In genomic region chr2:189952536-189953109, GRCh38 we compare ENCODE assay signal across 12 cellular contexts.
DNase-seq lines count a peak whose midpoint lies in the region; ATAC-seq and TF ChIP-seq lines count a peak whose summit lies in the region.
"Had no signal": no experiment of that assay in that cellular context is flagged by ENCODE, and none has a peak within 500 bp of the region (broad histone marks: within the 10 kb centered on the region; RNA-seq: fewer than 3 reads in every experiment).

No MANE protein-coding gene starts in this region.

- H3K27ac Mint-ChIP-seq in stimulated activated memory B cell treated with anti-CD40 and anti-IgM and Interleukin-4, amounts not matched to agents 10 μg/mL and 1 μg/mL and 100 μg/mL, for 72 hours, result no peak overlapping the region
- no peak overlapping the region for H3K27ac Mint-ChIP-seq in activated CD8-positive, alpha-beta T cell treated with anti-CD3 and anti-CD28 coated beads for 36 hours
- H3K27ac Mint-ChIP-seq: progenitor cell of endocrine pancreas had no signal

- intact Hi-C loops in activated CD8-positive, alpha-beta T cell treated with anti-CD3 and anti-CD28 coated beads for 36 hours (cut with micrococcal nuclease), result no loop called here

- H3K4me3 ChIP-seq in hepatocyte, result no peak overlapping the region

- H3K36me3 Mint-ChIP-seq in stimulated activated memory B cell treated with anti-CD40 and anti-IgM and Interleukin-4, amounts not matched to agents 10 μg/mL and 1 μg/mL and 100 μg/mL, for 72 hours, result no peaks in the 10 kb centered on the region
- no peaks in the 10 kb centered on the region for H3K36me3 Mint-ChIP-seq in activated CD8-positive, alpha-beta T cell treated with anti-CD3 and anti-CD28 coated beads for 36 hours (ENCODE audit: low read depth)

- CTCF ChIA-PET in activated CD8-positive, alpha-beta T cell treated with anti-CD3 and anti-CD28 coated beads for 36 hours (lab: Charles Lee), result no interaction called here

- no peaks in the 10 kb centered on the region for H3K27me3 ChIP-seq in hepatocyte

- DNase-seq in hepatocyte (ENCODE audit: low spot score) (no peak), DMS53 treated with DMSO at 0.1 percent for 48 hours (lab: John Stamatoyannopoulos, UW; ENCODE audit: unreplicated experiment) (no peak)
- DNase-seq in activated CD8-positive, alpha-beta T cell treated with anti-CD3 and anti-CD28 coated beads for 36 hours, result no peak
- DNase-seq: activated CD4-positive, CD25-positive, alpha-beta regulatory T cell; left cardiac atrium; NK-92 treated with Interleukin-12 subunit alpha and Interleukin-12 subunit beta, amount 100 ng/mL, for 24 hours had no signal

- H3K79me2 ChIP-seq in hepatocyte, result no peaks in the 10 kb centered on the region

- POLR2A ChIA-PET in activated CD8-positive, alpha-beta T cell treated with anti-CD3 and anti-CD28 coated beads for 36 hours (lab: Charles Lee), result no interaction called here

- no peaks in the 10 kb centered on the region for H3K4me1 ChIP-seq in hepatocyte (ENCODE audit: insufficient read depth)

- no peak overlapping the region for H3K27ac ChIP-seq in hepatocyte

- no peak overlapping the region for H3K4me3 Mint-ChIP-seq in stimulated activated memory B cell treated with anti-CD40 and anti-IgM and Interleukin-4, amounts not matched to agents 10 μg/mL and 1 μg/mL and 100 μg/mL, for 72 hours
- no peak overlapping the region for H3K4me3 Mint-ChIP-seq in activated CD8-positive, alpha-beta T cell treated with anti-CD3 and anti-CD28 coated beads for 36 hours

- no peak overlapping the region for H2AFZ ChIP-seq in hepatocyte

- WGBS in hepatocyte (ENCODE audit: low lambda C conversion rate, missing lambda C conversion rate), result 88% methylated on average over 3 of the region's 3 CpGs

- no peaks in the 10 kb centered on the region for H3K9me3 ChIP-seq in hepatocyte (ENCODE audit: low read depth)

- no peaks in the 10 kb centered on the region for H4K20me1 ChIP-seq in hepatocyte (ENCODE audit: insufficient read depth, poor library complexity, severe bottlenecking)

- H3K27me3 Mint-ChIP-seq in stimulated activated memory B cell treated with anti-CD40 and anti-IgM and Interleukin-4, amounts not matched to agents 10 μg/mL and 1 μg/mL and 100 μg/mL, for 72 hours, result no peaks in the 10 kb centered on the region
- H3K27me3 Mint-ChIP-seq in activated CD8-positive, alpha-beta T cell treated with anti-CD3 and anti-CD28 coated beads for 36 hours, result peaks cover 4% of the 10 kb centered on the region
- H3K27me3 Mint-ChIP-seq: progenitor cell of endocrine pancreas had no signal

- H3K4me2 ChIP-seq in hepatocyte, result no peak overlapping the region

- no peaks in the 10 kb centered on the region for H3K9me2 ChIP-seq in hepatocyte (replicated peaks; ENCODE audit: insufficient read depth)

- H3K9me3 Mint-ChIP-seq in stimulated activated memory B cell treated with anti-CD40 and anti-IgM and Interleukin-4, amounts not matched to agents 10 μg/mL and 1 μg/mL and 100 μg/mL, for 72 hours, result no peaks in the 10 kb centered on the region
- no peaks in the 10 kb centered on the region for H3K9me3 Mint-ChIP-seq in activated CD8-positive, alpha-beta T cell treated with anti-CD3 and anti-CD28 coated beads for 36 hours

- H3K36me3 ChIP-seq in hepatocyte (replicated peaks; ENCODE audit: insufficient read depth, low read depth), result no peaks in the 10 kb centered on the region

- H3K4me1 Mint-ChIP-seq in stimulated activated memory B cell treated with anti-CD40 and anti-IgM and Interleukin-4, amounts not matched to agents 10 μg/mL and 1 μg/mL and 100 μg/mL, for 72 hours, result peaks cover 23% of the 10 kb centered on the region
- H3K4me1 Mint-ChIP-seq in activated CD8-positive, alpha-beta T cell treated with anti-CD3 and anti-CD28 coated beads for 36 hours (ENCODE audit: low read depth), result no peaks in the 10 kb centered on the region

- ATAC-seq in GM19035 (IDR thresholded peaks at IDR 0.05; ENCODE audit: unreplicated experiment) (peak; percentile 93), HG02642 (IDR thresholded peaks at IDR 0.05; ENCODE audit: poor library complexity, unreplicated experiment) (peak; percentile 86), HG03520 (IDR thresholded peaks at IDR 0.05; ENCODE audit: unreplicated experiment) (peak; percentile 89)
- ATAC-seq in stimulated activated memory B cell treated with anti-CD40 and anti-IgM and Interleukin-4, amounts not matched to agents 10 μg/mL and 1 μg/mL and 100 μg/mL, for 72 hours, result peak; percentile 77
- ATAC-seq in activated CD8-positive, alpha-beta T cell treated with anti-CD3 and anti-CD28 coated beads for 36 hours, result no peak
- ATAC-seq: esophagus mucosa, left cardiac atrium had no signal

- no peak for TF ChIP-seq CTCF in hepatocyte (IDR thresholded peaks at IDR 0.05; ENCODE audit: poor library complexity)
- no peak for TF ChIP-seq CTCF in activated CD8-positive, alpha-beta T cell treated with anti-CD3 and anti-CD28 coated beads for 36 hours (IDR thresholded peaks at IDR 0.05)
